ENCODE assay signal across 1 cellular context in the genomic region with DNA sequence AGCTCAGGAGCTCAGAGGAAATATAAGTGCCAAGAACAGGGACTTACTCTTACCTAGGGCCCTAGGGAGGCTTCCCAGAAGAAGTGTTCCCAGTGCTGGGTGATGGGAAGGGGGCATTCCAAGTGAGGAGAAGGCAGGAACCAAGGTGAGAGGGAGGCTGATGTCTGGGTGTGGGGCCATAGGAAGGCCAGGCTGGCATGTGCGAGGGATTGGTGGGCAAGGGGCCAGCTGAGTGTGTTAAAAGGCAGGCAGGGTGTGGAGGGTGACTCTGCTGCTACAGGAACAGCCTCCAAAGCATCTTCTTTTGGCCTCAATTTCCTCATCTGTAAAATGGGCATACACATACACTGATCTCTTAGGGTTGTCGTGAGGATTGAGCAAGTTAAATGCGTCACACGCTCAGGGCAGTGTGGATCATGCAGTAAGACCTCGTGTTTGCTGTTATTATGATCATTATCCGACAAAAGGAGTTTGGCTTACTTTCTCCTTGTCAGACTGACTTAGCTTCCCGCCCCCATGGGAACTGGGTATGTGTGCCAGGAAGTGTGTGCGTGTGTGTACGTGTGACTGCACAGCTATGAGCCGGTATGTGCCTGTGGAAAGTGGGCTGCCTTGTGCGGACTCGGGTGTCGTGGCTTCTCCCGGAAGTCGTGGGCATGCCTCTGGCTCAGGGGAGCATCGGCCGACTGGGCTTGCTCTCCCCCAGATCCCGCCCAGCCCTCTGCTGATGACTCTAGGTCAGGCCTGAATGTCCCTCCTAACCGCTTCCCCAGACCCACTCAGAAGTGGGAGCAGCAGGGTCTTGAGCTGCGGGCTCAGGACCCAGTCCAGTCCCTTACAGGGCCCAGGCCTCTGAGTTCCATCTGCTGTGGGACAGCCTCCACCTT.
A peak's percentile ranks its signal among the peaks of the same experiment; 100 is the strongest.
TF ChIP-seq lines count a peak whose summit lies in the region.

No MANE protein-coding gene starts in this region.

TF ChIP-seq in HepG2, 621 proteins besides CTCF, POLR2A, EP300 and RAD21:
- TF ChIP-seq MBD4 (IDR thresholded peaks at IDR 0.05; ENCODE audit: borderline replicate concordance, low read length) (no peak), RCOR2 (CRISPR knock-in tag; IDR thresholded peaks at IDR 0.05) (no peak), PPARG (CRISPR knock-in tag; conservative IDR thresholded peaks at IDR 0.05) (no peak), KLF16 (CRISPR knock-in tag; IDR thresholded peaks at IDR 0.05) (no peak), CBX5 (CRISPR knock-in tag; IDR thresholded peaks at IDR 0.05; ENCODE audit: borderline replicate concordance) (no peak), ZNF629 (CRISPR knock-in tag; conservative IDR thresholded peaks at IDR 0.05) (peak; percentile 63)
- TF ChIP-seq, protein P1, sequence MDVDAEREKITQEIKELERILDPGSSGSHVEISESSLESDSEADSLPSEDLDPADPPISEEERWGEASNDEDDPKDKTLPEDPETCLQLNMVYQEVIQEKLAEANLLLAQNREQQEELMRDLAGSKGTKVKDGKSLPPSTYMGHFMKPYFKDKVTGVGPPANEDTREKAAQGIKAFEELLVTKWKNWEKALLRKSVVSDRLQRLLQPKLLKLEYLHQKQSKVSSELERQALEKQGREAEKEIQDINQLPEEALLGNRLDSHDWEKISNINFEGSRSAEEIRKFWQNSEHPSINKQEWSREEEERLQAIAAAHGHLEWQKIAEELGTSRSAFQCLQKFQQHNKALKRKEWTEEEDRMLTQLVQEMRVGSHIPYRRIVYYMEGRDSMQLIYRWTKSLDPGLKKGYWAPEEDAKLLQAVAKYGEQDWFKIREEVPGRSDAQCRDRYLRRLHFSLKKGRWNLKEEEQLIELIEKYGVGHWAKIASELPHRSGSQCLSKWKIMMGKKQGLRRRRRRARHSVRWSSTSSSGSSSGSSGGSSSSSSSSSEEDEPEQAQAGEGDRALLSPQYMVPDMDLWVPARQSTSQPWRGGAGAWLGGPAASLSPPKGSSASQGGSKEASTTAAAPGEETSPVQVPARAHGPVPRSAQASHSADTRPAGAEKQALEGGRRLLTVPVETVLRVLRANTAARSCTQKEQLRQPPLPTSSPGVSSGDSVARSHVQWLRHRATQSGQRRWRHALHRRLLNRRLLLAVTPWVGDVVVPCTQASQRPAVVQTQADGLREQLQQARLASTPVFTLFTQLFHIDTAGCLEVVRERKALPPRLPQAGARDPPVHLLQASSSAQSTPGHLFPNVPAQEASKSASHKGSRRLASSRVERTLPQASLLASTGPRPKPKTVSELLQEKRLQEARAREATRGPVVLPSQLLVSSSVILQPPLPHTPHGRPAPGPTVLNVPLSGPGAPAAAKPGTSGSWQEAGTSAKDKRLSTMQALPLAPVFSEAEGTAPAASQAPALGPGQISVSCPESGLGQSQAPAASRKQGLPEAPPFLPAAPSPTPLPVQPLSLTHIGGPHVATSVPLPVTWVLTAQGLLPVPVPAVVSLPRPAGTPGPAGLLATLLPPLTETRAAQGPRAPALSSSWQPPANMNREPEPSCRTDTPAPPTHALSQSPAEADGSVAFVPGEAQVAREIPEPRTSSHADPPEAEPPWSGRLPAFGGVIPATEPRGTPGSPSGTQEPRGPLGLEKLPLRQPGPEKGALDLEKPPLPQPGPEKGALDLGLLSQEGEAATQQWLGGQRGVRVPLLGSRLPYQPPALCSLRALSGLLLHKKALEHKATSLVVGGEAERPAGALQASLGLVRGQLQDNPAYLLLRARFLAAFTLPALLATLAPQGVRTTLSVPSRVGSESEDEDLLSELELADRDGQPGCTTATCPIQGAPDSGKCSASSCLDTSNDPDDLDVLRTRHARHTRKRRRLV (CRISPR knock-in tag; IDR thresholded peaks at IDR 0.05) = no peak
- TF ChIP-seq, protein P2, sequence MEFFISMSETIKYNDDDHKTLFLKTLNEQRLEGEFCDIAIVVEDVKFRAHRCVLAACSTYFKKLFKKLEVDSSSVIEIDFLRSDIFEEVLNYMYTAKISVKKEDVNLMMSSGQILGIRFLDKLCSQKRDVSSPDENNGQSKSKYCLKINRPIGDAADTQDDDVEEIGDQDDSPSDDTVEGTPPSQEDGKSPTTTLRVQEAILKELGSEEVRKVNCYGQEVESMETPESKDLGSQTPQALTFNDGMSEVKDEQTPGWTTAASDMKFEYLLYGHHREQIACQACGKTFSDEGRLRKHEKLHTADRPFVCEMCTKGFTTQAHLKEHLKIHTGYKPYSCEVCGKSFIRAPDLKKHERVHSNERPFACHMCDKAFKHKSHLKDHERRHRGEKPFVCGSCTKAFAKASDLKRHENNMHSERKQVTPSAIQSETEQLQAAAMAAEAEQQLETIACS (CRISPR knock-in tag; IDR thresholded peaks at IDR 0.05) = no peak
TF ChIP-seq in HepG2: peak in this region for 1.
